20 cellular contexts compared by ENCODE assay signal in genomic region chr10:8618834-8619233, GRCh38.
"Had no signal": no experiment of that assay in that cellular context is flagged by ENCODE, and none has a peak within 500 bp of the region (broad histone marks: within the 10 kb centered on the region; RNA-seq: fewer than 3 reads in every experiment).

No MANE protein-coding gene starts in this region.

- DNase-seq: activated B cell treated with CpG ODN at 0.5 μM for 24 hours; activated CD4-positive, alpha-beta T cell treated with anti-CD3 and anti-CD28 coated beads, Interleukin-2, amount 10 ng/mL, durations not matched to agents 24 days and 14 days; activated CD8-positive, alpha-beta memory T cell treated with anti-CD3 and anti-CD28 coated beads for 24 hours; activated naive CD4-positive, alpha-beta T cell treated with anti-CD3 and anti-CD28 coated beads for 36 hours; activated naive CD8-positive, alpha-beta T cell treated with anti-CD3 and anti-CD28 coated beads, Interleukin-2, amount 50 U/mL, for 24 hours; islet precursor cell; left lung; naive thymus-derived CD8-positive, alpha-beta T cell; nucleus accumbens; posterior cingulate gyrus; stimulated activated CD4-positive, alpha-beta T cell treated with anti-CD3 and anti-CD28 coated beads, Interleukin-15, amount 100 ng/mL, for 24 hours; stimulated activated CD4-positive, alpha-beta T cell treated with anti-CD3 and anti-CD28 coated beads, Interleukin-4, amount 100 ng/mL, for 1 hour; stimulated activated naive CD4-positive, alpha-beta T cell; tibial artery; uterus had no signal

- H3K36me3 Mint-ChIP-seq: memory B cell; naive thymus-derived CD8-positive, alpha-beta T cell had no signal

- H3K27ac ChIP-seq: ascending aorta, cardiac muscle cell, esophagus muscularis mucosa, hepatocyte, left lung, tibial artery, uterus had no signal

- H3K9me3 Mint-ChIP-seq: activated naive CD4-positive, alpha-beta T cell treated with anti-CD3 and anti-CD28 coated beads for 36 hours; activated naive CD8-positive, alpha-beta T cell treated with anti-CD3 and anti-CD28 coated beads, Interleukin-2, amount 50 U/mL, for 24 hours had no signal

- H3K4me1 Mint-ChIP-seq: activated CD4-positive, alpha-beta T cell treated with anti-CD3 and anti-CD28 coated beads, Interleukin-2, amount 10 ng/mL, durations not matched to agents 24 days and 14 days had no signal

- H3K27ac Mint-ChIP-seq: activated B cell treated with CpG ODN at 0.5 μM for 24 hours; activated CD4-positive, alpha-beta T cell treated with anti-CD3 and anti-CD28 coated beads, Interleukin-2, amount 10 ng/mL, durations not matched to agents 24 days and 14 days; activated naive CD4-positive, alpha-beta T cell treated with anti-CD3 and anti-CD28 coated beads for 36 hours; activated naive CD8-positive, alpha-beta T cell treated with anti-CD3 and anti-CD28 coated beads, Interleukin-2, amount 50 U/mL, for 24 hours; memory B cell; naive thymus-derived CD8-positive, alpha-beta T cell had no signal

- H3K4me3 ChIP-seq: ascending aorta, cardiac muscle cell, esophagus muscularis mucosa, hepatocyte, left lung, tibial artery, uterus had no signal

- H3K36me3 ChIP-seq: ascending aorta, cardiac muscle cell, esophagus muscularis mucosa, left lung, tibial artery, uterus had no signal

- H3K4me1 ChIP-seq: ascending aorta, esophagus muscularis mucosa, left lung, tibial artery, uterus had no signal

- H3K4me3 Mint-ChIP-seq: activated B cell treated with CpG ODN at 0.5 μM for 24 hours; activated CD4-positive, alpha-beta T cell treated with anti-CD3 and anti-CD28 coated beads, Interleukin-2, amount 10 ng/mL, durations not matched to agents 24 days and 14 days; activated naive CD4-positive, alpha-beta T cell treated with anti-CD3 and anti-CD28 coated beads for 36 hours; activated naive CD8-positive, alpha-beta T cell treated with anti-CD3 and anti-CD28 coated beads, Interleukin-2, amount 50 U/mL, for 24 hours; memory B cell; naive thymus-derived CD8-positive, alpha-beta T cell had no signal

- H3K27me3 ChIP-seq: ascending aorta, cardiac muscle cell, esophagus muscularis mucosa, hepatocyte, left lung, tibial artery, uterus had no signal

- H3K9me3 ChIP-seq: ascending aorta, esophagus muscularis mucosa, tibial artery, uterus had no signal

- H3K27me3 Mint-ChIP-seq: activated B cell treated with CpG ODN at 0.5 μM for 24 hours, memory B cell had no signal

- ATAC-seq: activated naive CD8-positive, alpha-beta T cell treated with anti-CD3 and anti-CD28 coated beads, Interleukin-2, amount 50 U/mL, for 24 hours; left lung; naive thymus-derived CD8-positive, alpha-beta T cell had no signal
